ENCODE assay signal across 8 cellular contexts in genomic region chr1:33255347-33256311, GRCh38. TPM values are rescaled to one million over a fixed set of nuclear protein-coding genes. Genes with fewer than 3 reads are reported as not detected.
DNase-seq lines count a peak whose midpoint lies in the region; ATAC-seq and TF ChIP-seq lines count a peak whose summit lies in the region.

No MANE protein-coding gene starts in this region.

- POLR2A ChIA-PET in CD4-positive, alpha-beta T cell (lab: Charles Lee): interaction anchor here (0.6 to 1.4 kb wide), 6 partner anchors 40 to 1318 kb away, joined by 3 to 10 read pairs (median 4); partner anchors contain the start of genes PTP4A2 and TRIM62
- POLR2A ChIA-PET in activated CD8-positive, alpha-beta T cell treated with anti-CD3 and anti-CD28 coated beads for 36 hours (lab: Charles Lee): no interaction called here

- DNase-seq in CD4-positive, alpha-beta T cell: peak; percentile 15 to 47 (median 30)
- peak; percentile 91 for DNase-seq in NCI-H345 (lab: John Stamatoyannopoulos, UW)
- DNase-seq in activated CD8-positive, alpha-beta T cell treated with anti-CD3 and anti-CD28 coated beads for 36 hours: peak; percentile 65
- DNase-seq in effector memory CD8-positive, alpha-beta T cell: peak; percentile 14 to 19 (median 18)
- peak; percentile 83 for DNase-seq in lung (ENCODE audit: low spot score)
- DNase-seq in stimulated activated CD4-positive, alpha-beta T cell treated with anti-CD3 and anti-CD28 coated beads, TNF-alpha, amount 100 ng/mL, for 1 hour (ENCODE audit: low read depth in 3 of 3, low spot score in 1 of 3): peak in 2 of 3 donors; percentile 9 to 33
- DNase-seq in OCI-M2 (lab: John Stamatoyannopoulos, UW; ENCODE audit: unreplicated experiment): no peak

- peaks cover 12 to 22% of the 10 kb centered on the region in 2 donors for H3K4me1 ChIP-seq in lung (ENCODE audit: control insufficient read depth in 2 of 2, insufficient read depth in 2 of 2, low read length in 2 of 2)

- H3K27ac ChIP-seq in CD4-positive, alpha-beta T cell (ENCODE audit: low read depth, low read length): no peak overlapping the region
- peak overlapping the region; percentile 91 to 94 for H3K27ac ChIP-seq in lung (ENCODE audit: low read depth in 1 of 2, low read length in 1 of 2)

- peak overlapping the region; percentile 80 for H3K27ac Mint-ChIP-seq in CD4-positive, alpha-beta T cell
- H3K27ac Mint-ChIP-seq in activated CD8-positive, alpha-beta T cell treated with anti-CD3 and anti-CD28 coated beads for 36 hours: no peak overlapping the region
- peak overlapping the region; percentile 18 to 35 for H3K27ac Mint-ChIP-seq in effector memory CD8-positive, alpha-beta T cell

- H3K36me3 ChIP-seq in lung (ENCODE audit: control insufficient read depth in 2 of 2, insufficient read depth in 2 of 2, low read length in 2 of 2): peaks cover 0 to 2% of the 10 kb centered on the region in 2 donors

- H3K27me3 ChIP-seq in CD4-positive, alpha-beta T cell (ENCODE audit: control insufficient read depth, insufficient read depth, low read length): no peaks in the 10 kb centered on the region
- H3K27me3 ChIP-seq in lung (ENCODE audit: control insufficient read depth, insufficient read depth): no peaks in the 10 kb centered on the region

- TF ChIP-seq CTCF in CD4-positive, alpha-beta T cell (IDR thresholded peaks at IDR 0.05): no peak
- no peak for TF ChIP-seq CTCF in activated CD8-positive, alpha-beta T cell treated with anti-CD3 and anti-CD28 coated beads for 36 hours (IDR thresholded peaks at IDR 0.05)
- no peak for TF ChIP-seq CTCF in lung (IDR thresholded peaks at IDR 0.05; ENCODE audit: control extremely low read depth, extremely low read depth)

- peaks cover 6% of the 10 kb centered on the region for H3K27me3 Mint-ChIP-seq in CD4-positive, alpha-beta T cell
- peaks cover 2% of the 10 kb centered on the region for H3K27me3 Mint-ChIP-seq in activated CD8-positive, alpha-beta T cell treated with anti-CD3 and anti-CD28 coated beads for 36 hours
- H3K27me3 Mint-ChIP-seq in effector memory CD8-positive, alpha-beta T cell: peaks cover 0 to under 1% of the 10 kb centered on the region in 2 donors

- no peaks in the 10 kb centered on the region for H3K9me3 ChIP-seq in CD4-positive, alpha-beta T cell (ENCODE audit: control insufficient read depth, low read length)
- no peaks in the 10 kb centered on the region for H3K9me3 ChIP-seq in lung (ENCODE audit: control insufficient read depth in 2 of 2, insufficient read depth in 1 of 2, low read length in 1 of 2)

- intact Hi-C loops in CD4-positive, alpha-beta T cell (cut with DNase I, micrococcal nuclease): loop anchor here in 1 of 2 experiments (5.0 kb wide), 1 partner anchor 128 kb away; no protein-coding TSS in a partner anchor
- intact Hi-C loops in activated CD8-positive, alpha-beta T cell treated with anti-CD3 and anti-CD28 coated beads for 36 hours (cut with micrococcal nuclease): no loop called here

- peak overlapping the region; percentile 81 for H3K4me3 Mint-ChIP-seq in CD4-positive, alpha-beta T cell
- peak overlapping the region; percentile 59 for H3K4me3 Mint-ChIP-seq in activated CD8-positive, alpha-beta T cell treated with anti-CD3 and anti-CD28 coated beads for 36 hours
- H3K4me3 Mint-ChIP-seq in effector memory CD8-positive, alpha-beta T cell: peak overlapping the region; percentile 98 to 99

- no peaks in the 10 kb centered on the region for H3K9me3 Mint-ChIP-seq in CD4-positive, alpha-beta T cell
- H3K9me3 Mint-ChIP-seq in activated CD8-positive, alpha-beta T cell treated with anti-CD3 and anti-CD28 coated beads for 36 hours: no peaks in the 10 kb centered on the region
- no peaks in the 10 kb centered on the region for H3K9me3 Mint-ChIP-seq in effector memory CD8-positive, alpha-beta T cell

- CTCF ChIA-PET in CD4-positive, alpha-beta T cell (lab: Charles Lee): interaction anchor here (0.7 kb wide), 1 partner anchor 128 kb away, joined by 3 read pairs; no protein-coding TSS in a partner anchor
- CTCF ChIA-PET in activated CD8-positive, alpha-beta T cell treated with anti-CD3 and anti-CD28 coated beads for 36 hours (lab: Charles Lee): interaction anchor here (1.0 kb wide), 1 partner anchor 128 kb away, joined by 3 read pairs; no protein-coding TSS in a partner anchor

- H3K4me1 Mint-ChIP-seq in CD4-positive, alpha-beta T cell (ENCODE audit: low read depth): peaks cover 32% of the 10 kb centered on the region
- peaks cover 26% of the 10 kb centered on the region for H3K4me1 Mint-ChIP-seq in activated CD8-positive, alpha-beta T cell treated with anti-CD3 and anti-CD28 coated beads for 36 hours (ENCODE audit: low read depth)
- peaks cover 23 to 25% of the 10 kb centered on the region in 2 donors for H3K4me1 Mint-ChIP-seq in effector memory CD8-positive, alpha-beta T cell (ENCODE audit: low read depth in 2 of 2)

- peak overlapping the region; percentile 51 for H3K4me3 ChIP-seq in lung

- peak; percentile 41 for ATAC-seq in CD4-positive, alpha-beta T cell (ENCODE audit: poor library complexity)
- ATAC-seq in GM21619 (IDR thresholded peaks at IDR 0.05; ENCODE audit: unreplicated experiment) (peak; percentile 28), lung (ENCODE audit: insufficient read depth, low FRiP score) (peak; percentile 64)
- ATAC-seq in activated CD8-positive, alpha-beta T cell treated with anti-CD3 and anti-CD28 coated beads for 36 hours: peak; percentile 71
- ATAC-seq in effector memory CD8-positive, alpha-beta T cell (replicated peaks): peak; percentile 29

- peaks cover 9% of the 10 kb centered on the region for H3K36me3 Mint-ChIP-seq in CD4-positive, alpha-beta T cell (ENCODE audit: low read depth)
- H3K36me3 Mint-ChIP-seq in activated CD8-positive, alpha-beta T cell treated with anti-CD3 and anti-CD28 coated beads for 36 hours (ENCODE audit: low read depth): peaks cover 3% of the 10 kb centered on the region
- H3K36me3 Mint-ChIP-seq in effector memory CD8-positive, alpha-beta T cell (ENCODE audit: insufficient read depth): peaks cover 6% of the 10 kb centered on the region

- 4 to 10% methylated on average over 41 to 82 of the region's 84 CpGs for whole genome bisulfite sequencing in lung, 2 donors

RNA-seq across cellular contexts. Expression of gene ZNF362, which starts 0.7 kb away (rescaled TPM):
- 10 to 100 TPM; 24.7 to 26.6 TPM for total RNA-seq in CD4-positive, alpha-beta T cell
- 1 to 10 TPM; 5.4 to 7.8 TPM for total RNA-seq in activated CD8-positive, alpha-beta T cell treated with anti-CD3 and anti-CD28 coated beads for 36 hours
- 10 to 100 TPM; 17.0 to 35.0 TPM for total RNA-seq in lung
- polyA plus RNA-seq in lung: 10 to 100 TPM; 10.2 to 16.1 TPM
